1 cellular context compared by ENCODE assay signal in genomic region chr2:99490088-99491065, GRCh38.
A peak's percentile ranks its signal among the peaks of the same experiment; 100 is the strongest.
TF ChIP-seq lines count a peak whose summit lies in the region.

No MANE protein-coding gene starts in this region.

TF ChIP-seq in HepG2, 621 proteins besides CTCF, POLR2A, EP300 and RAD21 (continued from another document and continues in another):
- no peak for TF ChIP-seq PRDM15 (CRISPR knock-in tag; IDR thresholded peaks at IDR 0.05)
- TF ChIP-seq RFX3 (CRISPR knock-in tag; IDR thresholded peaks at IDR 0.05) = no peak
- TF ChIP-seq ELF3 (CRISPR knock-in tag; IDR thresholded peaks at IDR 0.05) = no peak
- TF ChIP-seq RBFOX2 (IDR thresholded peaks at IDR 0.05; ENCODE audit: low read depth, low read length) = peak; percentile 6
- peak; percentile 77; the same call in 1 of the 3 replicates for TF ChIP-seq MXI1 (IDR thresholded peaks at IDR 0.05; ENCODE audit: borderline replicate concordance, low read depth, low read length)
- TF ChIP-seq SIX1 (CRISPR knock-in tag; IDR thresholded peaks at IDR 0.05; ENCODE audit: borderline replicate concordance) = peak; percentile 37; the same call in 1 of the 2 replicates
- no peak; the same call in 1 of the 2 replicates for TF ChIP-seq PLSCR1 (CRISPR knock-in tag; IDR thresholded peaks at IDR 0.05; ENCODE audit: borderline replicate concordance)
- peak; percentile 86 for TF ChIP-seq PATZ1 (CRISPR knock-in tag; IDR thresholded peaks at IDR 0.05)
- peak; percentile 100 for TF ChIP-seq MAZ (IDR thresholded peaks at IDR 0.05; ENCODE audit: borderline replicate concordance, low read depth, low read length)
- TF ChIP-seq MAZ (CRISPR knock-in tag; IDR thresholded peaks at IDR 0.05; ENCODE audit: low read depth) = peak; percentile 99
- TF ChIP-seq ZNF30 (CRISPR knock-in tag; IDR thresholded peaks at IDR 0.05) = no peak
- TF ChIP-seq ZNF503 (CRISPR knock-in tag; IDR thresholded peaks at IDR 0.05) = peak; percentile 85
- TF ChIP-seq REXO4 (CRISPR knock-in tag; IDR thresholded peaks at IDR 0.05; ENCODE audit: borderline replicate concordance) = no peak
- no peak for TF ChIP-seq NFE2L2 (IDR thresholded peaks at IDR 0.05; ENCODE audit: low read length)
- no peak for TF ChIP-seq TCF7L2 (IDR thresholded peaks at IDR 0.05; ENCODE audit: low read depth, low read length)
- TF ChIP-seq DMTF1 (CRISPR knock-in tag; IDR thresholded peaks at IDR 0.05) = no peak
- TF ChIP-seq ZNF564 (CRISPR knock-in tag; IDR thresholded peaks at IDR 0.05) = peak; percentile 90
- no peak for TF ChIP-seq GTF2F1 (IDR thresholded peaks at IDR 0.05; ENCODE audit: low read length)
- peak; percentile 94 for TF ChIP-seq SPEN (CRISPR knock-in tag; IDR thresholded peaks at IDR 0.05; ENCODE audit: low read depth)
- peak; percentile 88 for TF ChIP-seq ZNF280B (CRISPR knock-in tag; IDR thresholded peaks at IDR 0.05; ENCODE audit: borderline replicate concordance)
- peak; percentile 95 for TF ChIP-seq ZMYM4 (CRISPR knock-in tag; IDR thresholded peaks at IDR 0.05)
- TF ChIP-seq KLF16 (CRISPR knock-in tag; IDR thresholded peaks at IDR 0.05) = peak in 1 of 2 experiments; percentile 86; a peak in 2 of 4 replicates
- peak; percentile 85 for TF ChIP-seq ATF7-NPFF (CRISPR knock-in tag; IDR thresholded peaks at IDR 0.05; ENCODE audit: low read depth)
- 0 out of 2 replicates have a peak, but pooled peaks have one; percentile 5 for TF ChIP-seq DNMT3B (CRISPR knock-in tag; conservative IDR thresholded peaks at IDR 0.05)
- no peak for TF ChIP-seq NFIC (IDR thresholded peaks at IDR 0.05; ENCODE audit: low read length)
- TF ChIP-seq TAF1 (CRISPR knock-in tag; IDR thresholded peaks at IDR 0.05) = peak; percentile 75
- peak; percentile 94; the same call in 1 of the 2 replicates for TF ChIP-seq ZNF512B (CRISPR knock-in tag; IDR thresholded peaks at IDR 0.05; ENCODE audit: borderline replicate concordance)
- no peak for TF ChIP-seq CSRNP2 (CRISPR knock-in tag; conservative IDR thresholded peaks at IDR 0.05; ENCODE audit: low read depth)
- 0 out of 2 replicates have a peak, but pooled peaks have one; percentile 75 for TF ChIP-seq SMAD3 (CRISPR knock-in tag; IDR thresholded peaks at IDR 0.05)
- TF ChIP-seq ONECUT2 (CRISPR knock-in tag; IDR thresholded peaks at IDR 0.05) = no peak
- peak; percentile 65; the same call in 1 of the 2 replicates for TF ChIP-seq ZNF430 (CRISPR knock-in tag; IDR thresholded peaks at IDR 0.05)
- no peak; the same call in none of the 2 replicates for TF ChIP-seq ZNF740 (CRISPR knock-in tag; IDR thresholded peaks at IDR 0.05)
- TF ChIP-seq SRSF1 (optimal IDR thresholded peaks at IDR 0.05; ENCODE audit: low read depth, low read length) = no peak
- no peak; the same call in 1 of the 2 replicates for TF ChIP-seq ZBTB7A (CRISPR knock-in tag; IDR thresholded peaks at IDR 0.05)
- TF ChIP-seq FOXJ3 (CRISPR knock-in tag; IDR thresholded peaks at IDR 0.05; ENCODE audit: borderline replicate concordance) = no peak
- peak; percentile 92; the same call in 1 of the 2 replicates for TF ChIP-seq GTF3A (CRISPR knock-in tag; conservative IDR thresholded peaks at IDR 0.05)
- TF ChIP-seq HHEX (CRISPR knock-in tag; IDR thresholded peaks at IDR 0.05) = no peak; the same call in 1 of the 2 replicates
- no peak; the same call in 1 of the 2 replicates for TF ChIP-seq ZNF776 (CRISPR knock-in tag; IDR thresholded peaks at IDR 0.05)
- TF ChIP-seq ZNF782 (CRISPR knock-in tag; IDR thresholded peaks at IDR 0.05; ENCODE audit: borderline replicate concordance) = 0 out of 2 replicates have a peak, but pooled peaks have one; percentile 42
- TF ChIP-seq ZMAT3 (CRISPR knock-in tag; conservative IDR thresholded peaks at IDR 0.05) = no peak
- TF ChIP-seq ZNF784 (CRISPR knock-in tag; IDR thresholded peaks at IDR 0.05; ENCODE audit: borderline replicate concordance) = peak; percentile 78
- peak; percentile 61; the same call in 1 of the 2 replicates for TF ChIP-seq ZNF777 (CRISPR knock-in tag; IDR thresholded peaks at IDR 0.05)
- TF ChIP-seq HNRNPH1 (optimal IDR thresholded peaks at IDR 0.05; ENCODE audit: low read depth, low read length) = no peak
- TF ChIP-seq TCF12 (IDR thresholded peaks at IDR 0.05) = no peak
- TF ChIP-seq TCF12 (CRISPR knock-in tag; IDR thresholded peaks at IDR 0.05) = 0 out of 2 replicates have a peak, but pooled peaks have one; percentile 74
- TF ChIP-seq KDM5B (CRISPR knock-in tag; IDR thresholded peaks at IDR 0.05; ENCODE audit: borderline replicate concordance) = peak; percentile 81; the same call in 1 of the 2 replicates
